13 cellular contexts compared by ENCODE assay signal in the genomic region with DNA sequence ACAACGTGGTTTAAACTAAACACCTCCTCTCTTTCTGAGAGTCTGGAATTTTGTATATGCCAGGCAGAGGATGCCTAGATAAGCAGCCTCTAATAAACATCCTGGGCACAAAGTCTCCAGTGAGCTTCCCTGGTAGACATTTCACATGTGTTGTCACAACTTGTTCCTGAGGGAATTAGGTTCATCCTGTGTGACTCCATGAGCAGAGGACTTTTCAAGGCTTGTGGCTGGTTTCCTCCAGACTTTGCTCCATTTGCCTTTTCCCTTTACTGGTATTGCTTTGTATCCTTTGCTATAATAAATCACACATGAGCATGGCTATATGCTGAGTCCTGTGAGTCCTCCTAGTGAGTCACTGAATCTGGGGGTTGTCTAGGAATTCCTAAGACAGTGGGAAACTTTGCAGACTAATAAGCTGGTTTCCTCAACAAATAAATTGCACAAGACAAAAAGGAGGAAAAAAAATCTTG.
DNase-seq lines count a peak whose midpoint lies in the region; ATAC-seq and TF ChIP-seq lines count a peak whose summit lies in the region.
"Had no signal": no experiment of that assay in that cellular context is flagged by ENCODE, and none has a peak within 500 bp of the region (broad histone marks: within the 10 kb centered on the region; RNA-seq: fewer than 3 reads in every experiment).

No MANE protein-coding gene starts in this region.

- H2AFZ ChIP-seq in osteoblast (ENCODE audit: low read length), result peak overlapping the region; percentile 15

- peak; percentile 98 for DNase-seq in ELR (ENCODE audit: low read depth)
- peak in 1 of 2 experiments; percentile 70 for DNase-seq in SJSA1 (ENCODE audit: low read depth in 1 of 2, low spot score in 2 of 2)
- DNase-seq in epithelial cell of proximal tubule (ENCODE audit: low read depth), result peak; percentile 57
- peak; percentile 56 for DNase-seq in osteoblast (ENCODE audit: insufficient read length, low spot score, missing footprints)
- no peak for DNase-seq in SIG-M5 treated with dmso at 0.1 percent for 504 hours (lab: John Stamatoyannopoulos, UW; ENCODE audit: unreplicated experiment)
- DNase-seq in CD8-positive, alpha-beta memory T cell, result no peak
- no peak for DNase-seq in stimulated activated CD4-positive, alpha-beta T cell treated with anti-CD3 and anti-CD28 coated beads, Interleukin-4, amount 100 ng/mL, for 1 hour
- DNase-seq: activated CD4-positive, alpha-beta T cell treated with anti-CD3 and anti-CD28 coated beads, Interleukin-2, amount 10 ng/mL, durations not matched to agents 24 days and 14 days; dorsolateral prefrontal cortex; NCI-H1092; NCI-H446 treated with DMSO at 0.1 percent for 48 hours; SIG-M5 had no signal

- H3K4me3 ChIP-seq in SJSA1 (no peak overlapping the region), epithelial cell of proximal tubule (ENCODE audit: low read depth, low read length) (no peak overlapping the region), osteoblast (ENCODE audit: insufficient read depth, low read length) (no peak overlapping the region)
- no peak overlapping the region for H3K4me3 ChIP-seq in CD8-positive, alpha-beta memory T cell (ENCODE audit: low read length)
- H3K4me3 ChIP-seq: dorsolateral prefrontal cortex had no signal

- H3K9me3 ChIP-seq in SJSA1 (replicated peaks) (no peaks in the 10 kb centered on the region), osteoblast (ENCODE audit: low read depth, low read length) (no peaks in the 10 kb centered on the region)
- H3K9me3 ChIP-seq in CD8-positive, alpha-beta memory T cell (ENCODE audit: low read length), result no peaks in the 10 kb centered on the region

- CTCF ChIA-PET in CD8-positive, alpha-beta memory T cell (lab: Charles Lee), result interaction anchor here (1.3 kb wide), 1 partner anchor 11 kb away, joined by 3 read pairs; no protein-coding TSS in a partner anchor

- H3K4me3 Mint-ChIP-seq in CD8-positive, alpha-beta memory T cell, result no peak overlapping the region
- H3K4me3 Mint-ChIP-seq: activated CD4-positive, alpha-beta T cell treated with anti-CD3 and anti-CD28 coated beads, Interleukin-2, amount 10 ng/mL, durations not matched to agents 24 days and 14 days had no signal

- POLR2A ChIA-PET in CD8-positive, alpha-beta memory T cell (lab: Charles Lee), result no interaction called here

- H3K4me1 Mint-ChIP-seq in CD8-positive, alpha-beta memory T cell, result no peaks in the 10 kb centered on the region
- H3K4me1 Mint-ChIP-seq: activated CD4-positive, alpha-beta T cell treated with anti-CD3 and anti-CD28 coated beads, Interleukin-2, amount 10 ng/mL, durations not matched to agents 24 days and 14 days had no signal

- H3K27me3 ChIP-seq in SJSA1 (replicated peaks), result no peaks in the 10 kb centered on the region
- H3K27me3 ChIP-seq in osteoblast (ENCODE audit: insufficient read depth, low read length), result no peaks in the 10 kb centered on the region
- no peaks in the 10 kb centered on the region for H3K27me3 ChIP-seq in CD8-positive, alpha-beta memory T cell (ENCODE audit: insufficient read depth, low read length, poor library complexity, severe bottlenecking)
- H3K27me3 ChIP-seq: dorsolateral prefrontal cortex had no signal

- H3K79me2 ChIP-seq in osteoblast (ENCODE audit: insufficient read depth, low read length), result peaks cover 2% of the 10 kb centered on the region

- H3K9me3 Mint-ChIP-seq in CD8-positive, alpha-beta memory T cell, result peaks cover 0 to 2% (median 0%) of the 10 kb centered on the region in 5 donors
- H3K9me3 Mint-ChIP-seq: activated CD4-positive, alpha-beta T cell treated with anti-CD3 and anti-CD28 coated beads, Interleukin-2, amount 10 ng/mL, durations not matched to agents 24 days and 14 days had no signal

- peaks cover 2 to 11% of the 10 kb centered on the region in 2 donors for H3K27me3 Mint-ChIP-seq in CD8-positive, alpha-beta memory T cell
- H3K27me3 Mint-ChIP-seq: activated CD4-positive, alpha-beta T cell treated with anti-CD3 and anti-CD28 coated beads, Interleukin-2, amount 10 ng/mL, durations not matched to agents 24 days and 14 days had no signal

- H3K4me1 ChIP-seq in SJSA1 (replicated peaks) (peaks cover 13% of the 10 kb centered on the region), osteoblast (ENCODE audit: insufficient read depth, low read length) (peaks cover 16% of the 10 kb centered on the region)
- H3K4me1 ChIP-seq in CD8-positive, alpha-beta memory T cell (ENCODE audit: insufficient read depth, low read length), result no peaks in the 10 kb centered on the region

- H3K36me3 ChIP-seq in SJSA1 (no peaks in the 10 kb centered on the region), osteoblast (ENCODE audit: insufficient read depth, low read length) (no peaks in the 10 kb centered on the region)
- H3K36me3 ChIP-seq in CD8-positive, alpha-beta memory T cell (ENCODE audit: insufficient read depth, low read length), result no peaks in the 10 kb centered on the region

- H3K36me3 Mint-ChIP-seq in CD8-positive, alpha-beta memory T cell, result no peaks in the 10 kb centered on the region

- ATAC-seq in GM19328 (IDR thresholded peaks at IDR 0.05; ENCODE audit: unreplicated experiment), result no peak

- peak overlapping the region; percentile 22 for H3K4me2 ChIP-seq in osteoblast (ENCODE audit: insufficient read depth, low read length)

- H3K27ac ChIP-seq in SJSA1 (peak overlapping the region; percentile 61), osteoblast (ENCODE audit: low read depth, low read length) (peak overlapping the region; percentile 77)
- H3K27ac ChIP-seq in CD8-positive, alpha-beta memory T cell (ENCODE audit: low read depth, low read length), result no peak overlapping the region
- H3K27ac ChIP-seq: dorsolateral prefrontal cortex had no signal

- H4K20me1 ChIP-seq in osteoblast (ENCODE audit: insufficient read depth, low read length), result no peaks in the 10 kb centered on the region

- H3K27ac Mint-ChIP-seq in CD8-positive, alpha-beta memory T cell, result no peak overlapping the region
- H3K27ac Mint-ChIP-seq: activated CD4-positive, alpha-beta T cell treated with anti-CD3 and anti-CD28 coated beads, Interleukin-2, amount 10 ng/mL, durations not matched to agents 24 days and 14 days had no signal

- TF ChIP-seq CTCF in epithelial cell of proximal tubule (conservative IDR thresholded peaks at IDR 0.05; ENCODE audit: low read depth, low read length), result no peak
- TF ChIP-seq CTCF in osteoblast (IDR thresholded peaks at IDR 0.05; ENCODE audit: extremely low read depth, low read depth, low read length), result no peak

Comparison
In these comparisons a context has a peak if more than half of its experiments do, and no peak if none do; other contexts are left out.
1. DNase-seq: peak in ELR (single experiment), epithelial cell of proximal tubule (single experiment) and osteoblast (single experiment); none in SIG-M5 treated with dmso at 0.1 percent for 504 hours (single experiment), CD8-positive, alpha-beta memory T cell (0 of 5) and stimulated activated CD4-positive, alpha-beta T cell treated with anti-CD3 and anti-CD28 coated beads, Interleukin-4, amount 100 ng/mL, for 1 hour (single experiment).